ENCODE assay signal across 1 cellular context in genomic region chr16:84724619-84725307, GRCh38.
TF ChIP-seq lines count a peak whose summit lies in the region.

No MANE protein-coding gene starts in this region.

TF ChIP-seq in H1, 55 proteins besides CTCF, POLR2A, EP300 and RAD21 (continued from another document):
- TF ChIP-seq CHD7 (IDR thresholded peaks at IDR 0.05; ENCODE audit: insufficient replicate concordance, low read length) (no peak), EGR1 (IDR thresholded peaks at IDR 0.05; ENCODE audit: borderline replicate concordance, low read depth, low read length) (no peak), SIRT6 (IDR thresholded peaks at IDR 0.05; ENCODE audit: low read length) (no peak)
TF ChIP-seq in H1: peak in this region for 0.
